Comparison of ENCODE assay signal across 7 cellular contexts in genomic region chr5:78649220-78649700, GRCh38. TPM values are rescaled to one million over a fixed set of nuclear protein-coding genes. Genes with fewer than 3 reads are reported as not detected.
DNase-seq lines count a peak whose midpoint lies in the region; ATAC-seq and TF ChIP-seq lines count a peak whose summit lies in the region.

No MANE protein-coding gene starts in this region.

- no CpG with 5 or more reads among the region's 23 CpGs for WGBS in iPS DF 6.9 (ENCODE audit: insufficient coverage, insufficient read length)

- in situ Hi-C loops in GM13977 (cut with MboI; ENCODE audit: low pct_unique_long_range_greater_than_20kb, low sequenced_read_pairs, unreplicated experiment): no loop called here

- H3K27ac Mint-ChIP-seq in WTC11: no peak overlapping the region
- H3K27ac Mint-ChIP-seq in stimulated activated memory B cell treated with anti-CD40 and anti-IgM and Interleukin-4, amounts not matched to agents 10 μg/mL and 1 μg/mL and 100 μg/mL, for 72 hours: peak overlapping the region; percentile 77

- no peaks in the 10 kb centered on the region for H3K9me3 Mint-ChIP-seq in WTC11
- no peaks in the 10 kb centered on the region for H3K9me3 Mint-ChIP-seq in stimulated activated memory B cell treated with anti-CD40 and anti-IgM and Interleukin-4, amounts not matched to agents 10 μg/mL and 1 μg/mL and 100 μg/mL, for 72 hours

- no peak for TF ChIP-seq CTCF in WTC11 (IDR thresholded peaks at IDR 0.05)
- TF ChIP-seq CTCF in GM13977 (IDR thresholded peaks at IDR 0.05; ENCODE audit: extremely low read depth, insufficient read depth, missing control alignments): no peak

- peak; percentile 5 for ATAC-seq in WTC11
- no peak for ATAC-seq in stimulated activated memory B cell treated with anti-CD40 and anti-IgM and Interleukin-4, amounts not matched to agents 10 μg/mL and 1 μg/mL and 100 μg/mL, for 72 hours
- ATAC-seq in HG02870 (IDR thresholded peaks at IDR 0.05; ENCODE audit: unreplicated experiment): no peak
- ATAC-seq in GM21737 (IDR thresholded peaks at IDR 0.05; ENCODE audit: unreplicated experiment): no peak

- peaks cover 32% of the 10 kb centered on the region for H3K4me1 Mint-ChIP-seq in WTC11
- peaks cover 28% of the 10 kb centered on the region for H3K4me1 Mint-ChIP-seq in stimulated activated memory B cell treated with anti-CD40 and anti-IgM and Interleukin-4, amounts not matched to agents 10 μg/mL and 1 μg/mL and 100 μg/mL, for 72 hours

- peak overlapping the region; percentile 73 for H3K4me3 Mint-ChIP-seq in WTC11
- peak overlapping the region; percentile 43 for H3K4me3 Mint-ChIP-seq in stimulated activated memory B cell treated with anti-CD40 and anti-IgM and Interleukin-4, amounts not matched to agents 10 μg/mL and 1 μg/mL and 100 μg/mL, for 72 hours

- H3K4me3 ChIP-seq in iPS DF 6.9 (ENCODE audit: low read length): peak overlapping the region; percentile 87; the same call in 1 of the 2 replicates

- H3K4me1 ChIP-seq in iPS DF 6.9 (ENCODE audit: control insufficient read depth, insufficient read depth, low read length): peaks cover 5% of the 10 kb centered on the region; the same call in 1 of the 2 replicates

- peak; percentile 15 for DNase-seq in HCEC 1CT
- peak; percentile 35 for DNase-seq in WTC11 (ENCODE audit: low spot score)
- no peak for DNase-seq in iPS DF 6.9 (ENCODE audit: low read depth, low spot score)
- DNase-seq in GM13977 (ENCODE audit: low spot score): no peak

- no peak overlapping the region for H3K27ac ChIP-seq in iPS DF 6.9 (ENCODE audit: low read length)

- POLR2A ChIA-PET in WTC11 (lab: Charles Lee): interaction anchor here (1.0 kb wide), 1 partner anchor 17 kb away, joined by 3 read pairs; no protein-coding TSS in a partner anchor

- H3K36me3 Mint-ChIP-seq in WTC11: peaks cover 7% of the 10 kb centered on the region
- H3K36me3 Mint-ChIP-seq in stimulated activated memory B cell treated with anti-CD40 and anti-IgM and Interleukin-4, amounts not matched to agents 10 μg/mL and 1 μg/mL and 100 μg/mL, for 72 hours: peaks cover 6% of the 10 kb centered on the region

- CTCF ChIA-PET in WTC11 (lab: Charles Lee): interaction anchor here (0.5 to 1.6 kb wide), 6 partner anchors 10 to 118 kb away, joined by 3 to 6 read pairs (median 4); no protein-coding TSS in a partner anchor

- no peaks in the 10 kb centered on the region for H3K27me3 ChIP-seq in iPS DF 6.9 (ENCODE audit: control insufficient read depth, insufficient read depth, low read length)

- H3K27me3 Mint-ChIP-seq in WTC11 (ENCODE audit: low read depth): no peaks in the 10 kb centered on the region; the same call in 1 of the 2 replicates
- H3K27me3 Mint-ChIP-seq in stimulated activated memory B cell treated with anti-CD40 and anti-IgM and Interleukin-4, amounts not matched to agents 10 μg/mL and 1 μg/mL and 100 μg/mL, for 72 hours: no peaks in the 10 kb centered on the region

- H3K36me3 ChIP-seq in iPS DF 6.9 (ENCODE audit: control insufficient read depth, insufficient read depth, low read length): no peaks in the 10 kb centered on the region

- H3K9me3 ChIP-seq in iPS DF 6.9 (ENCODE audit: control insufficient read depth, insufficient read depth, low read length): no peaks in the 10 kb centered on the region

TF ChIP-seq in WTC11, 78 proteins besides CTCF, POLR2A, EP300 and RAD21 (continues in another document):
- no peak for TF ChIP-seq NR1H2 (CRISPR knock-in tag; IDR thresholded peaks at IDR 0.05)
- no peak for TF ChIP-seq KAT7 (CRISPR knock-in tag; IDR thresholded peaks at IDR 0.05; ENCODE audit: borderline replicate concordance)
- no peak for TF ChIP-seq AFF4 (CRISPR knock-in tag; IDR thresholded peaks at IDR 0.05; ENCODE audit: borderline replicate concordance)
- TF ChIP-seq GRHL2 (CRISPR knock-in tag; IDR thresholded peaks at IDR 0.05; ENCODE audit: insufficient replicate concordance, severe bottlenecking): no peak
- no peak for TF ChIP-seq ZNF232 (CRISPR knock-in tag; IDR thresholded peaks at IDR 0.05)
- no peak for TF ChIP-seq TP53 (CRISPR knock-in tag; IDR thresholded peaks at IDR 0.05)
- TF ChIP-seq ZNF423 (CRISPR knock-in tag; IDR thresholded peaks at IDR 0.05): no peak
- TF ChIP-seq AR (CRISPR knock-in tag; IDR thresholded peaks at IDR 0.05): no peak
- no peak for TF ChIP-seq RELA (CRISPR knock-in tag; IDR thresholded peaks at IDR 0.05; ENCODE audit: borderline replicate concordance)
- TF ChIP-seq NFE2L1 (CRISPR knock-in tag; IDR thresholded peaks at IDR 0.05): no peak
- TF ChIP-seq ZMAT4 (CRISPR knock-in tag; IDR thresholded peaks at IDR 0.05): no peak

RNA-seq across cellular contexts. Expression of gene LHFPL2, which starts 0.7 kb away (rescaled TPM):
- 34.4 to 40.6 TPM (median 36.6 TPM) in 3 replicates for total RNA-seq in WTC11 (2021)

Comparison
In these comparisons a context has a peak if more than half of its experiments do, and no peak if none do; other contexts are left out.
1. DNase-seq: peak in HCEC 1CT (single experiment) and WTC11 (single experiment); none in iPS DF 6.9 (single experiment) and GM13977 (single experiment).